18 cellular contexts compared by ENCODE assay signal in the genomic region with DNA sequence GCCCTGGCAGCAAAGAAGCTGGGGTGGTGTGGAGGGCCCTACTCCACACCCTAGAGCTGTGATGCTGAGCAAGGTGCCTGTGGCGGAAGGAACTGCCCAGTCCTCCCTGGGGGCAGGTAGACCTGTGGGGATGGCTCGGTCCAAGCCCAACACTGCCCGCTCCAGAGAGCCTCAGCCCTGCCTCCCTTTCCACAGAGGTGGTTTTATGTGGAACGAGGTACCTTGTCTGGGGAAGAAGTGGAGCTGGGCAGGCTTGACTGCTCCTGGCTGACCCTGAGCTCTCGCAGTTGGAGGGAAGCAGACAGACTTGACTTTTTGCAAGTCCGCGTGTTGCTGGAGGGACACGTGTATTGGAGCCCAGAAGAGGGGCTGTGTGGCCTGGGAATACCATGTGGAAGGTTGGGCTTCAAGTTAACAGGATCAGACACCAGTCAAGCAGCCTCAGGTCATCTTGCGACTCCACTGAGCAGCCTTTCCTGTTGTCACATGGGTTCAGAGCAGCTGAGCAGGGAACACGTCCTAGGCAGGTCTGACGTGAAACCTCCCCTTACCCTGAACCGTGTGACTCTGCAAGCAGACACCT.
DNase-seq lines count a peak whose midpoint lies in the region; ATAC-seq and TF ChIP-seq lines count a peak whose summit lies in the region.
"Had no signal": no experiment of that assay in that cellular context is flagged by ENCODE, and none has a peak within 500 bp of the region (broad histone marks: within the 10 kb centered on the region; RNA-seq: fewer than 3 reads in every experiment).

No MANE protein-coding gene starts in this region.

- H3K27me3 Mint-ChIP-seq in brain: peaks cover 4% of the 10 kb centered on the region

- no peaks in the 10 kb centered on the region for H3K36me3 Mint-ChIP-seq in brain

- POLR2A ChIA-PET in HEK293 (lab: Yijun Ruan, JAX): interaction anchor here (0.5 kb wide), 1 partner anchor 62 kb away, joined by 4 read pairs; no protein-coding TSS in a partner anchor
- POLR2A ChIA-PET in GM10248 (lab: Yijun Ruan, JAX): no interaction called here

- peaks cover 51% of the 10 kb centered on the region for H3K4me1 Mint-ChIP-seq in brain

- DNase-seq in left ventricle myocardium superior (peak; percentile 1), cardiac septum (ENCODE audit: low spot score) (no peak), osteoblast (ENCODE audit: insufficient read length, low spot score, missing footprints) (peak; percentile 57), coronary artery (ENCODE audit: low spot score) (no peak), GM10248 (ENCODE audit: extremely low spot score) (no peak)
- DNase-seq: CD8-positive, alpha-beta memory T cell; DMS79; GM23248; HCEC 1CT; NCI-H1105; NCI-H1694; NCI-H2081 treated with DMSO at 0.1 percent for 48 hours; SHP77 treated with DMSO at 0.1 percent for 48 hours; SK-N-SH had no signal

- H3K4me3 Mint-ChIP-seq in brain: no peak overlapping the region
- H3K4me3 Mint-ChIP-seq: CD8-positive, alpha-beta memory T cell had no signal

- H3K9me3 ChIP-seq in HEK293 (ENCODE audit: control insufficient read depth, insufficient read depth, low read depth, low read length) (no peaks in the 10 kb centered on the region), osteoblast (ENCODE audit: low read depth, low read length) (no peaks in the 10 kb centered on the region)
- H3K9me3 ChIP-seq: A549, SK-N-SH had no signal

- CTCF ChIA-PET in HEK293 (lab: Yijun Ruan, JAX): interaction anchor here (1.2 kb wide), 1 partner anchor 118 kb away, joined by 3 read pairs; no protein-coding TSS in a partner anchor
- CTCF ChIA-PET in GM10248 (lab: Yijun Ruan, JAX): no interaction called here

- no peaks in the 10 kb centered on the region for H3K9me3 Mint-ChIP-seq in brain
- H3K9me3 Mint-ChIP-seq: CD8-positive, alpha-beta memory T cell had no signal

- no peak overlapping the region for H3K4me3 ChIP-seq in HEK293 (ENCODE audit: low read depth, low read length)
- H3K4me3 ChIP-seq in osteoblast (ENCODE audit: insufficient read depth, low read length): no peak overlapping the region
- H3K4me3 ChIP-seq in coronary artery: no peak overlapping the region
- H3K4me3 ChIP-seq: A549, GM23248, K562 had no signal

- no peak for ATAC-seq in left ventricle myocardium superior
- ATAC-seq: A549, K562 had no signal

- H3K27ac ChIP-seq in HEK293 (ENCODE audit: extremely low read depth, low read depth, low read length) (no peak overlapping the region), osteoblast (ENCODE audit: low read depth, low read length) (no peak overlapping the region), coronary artery (no peak overlapping the region)
- H3K27ac ChIP-seq: A549, GM23248 had no signal

- intact Hi-C loops in left ventricle myocardium superior (cut with micrococcal nuclease) (no loop called here), cardiac septum (cut with DNase I) (no loop called here)

- H3K27me3 ChIP-seq in osteoblast (ENCODE audit: insufficient read depth, low read length): peaks cover 23% of the 10 kb centered on the region

- peak overlapping the region in 4 of 5 experiments; percentile 56 to 87 (median 72) for H3K27ac Mint-ChIP-seq in brain
- H3K27ac Mint-ChIP-seq: CD8-positive, alpha-beta memory T cell had no signal

- no peak overlapping the region for H3K4me2 ChIP-seq in osteoblast (ENCODE audit: insufficient read depth, low read length)
- H3K4me2 ChIP-seq: A549, SK-N-SH had no signal

- TF ChIP-seq CTCF in HEK293 (tag by site-specific recombination; IDR thresholded peaks at IDR 0.05) (no peak), brain (conservative IDR thresholded peaks at IDR 0.05) (no peak), osteoblast (IDR thresholded peaks at IDR 0.05; ENCODE audit: extremely low read depth, low read depth, low read length) (no peak), coronary artery (IDR thresholded peaks at IDR 0.05) (no peak), GM10248 (IDR thresholded peaks at IDR 0.05; ENCODE audit: control extremely low read depth, extremely low read depth, low read depth, missing control alignments) (no peak)

- H2AFZ ChIP-seq in osteoblast (ENCODE audit: low read length): no peak overlapping the region
- H2AFZ ChIP-seq: GM23248 had no signal

- H3K4me1 ChIP-seq in HEK293 (ENCODE audit: control insufficient read depth, insufficient read depth, low read length) (no peaks in the 10 kb centered on the region), osteoblast (ENCODE audit: insufficient read depth, low read length) (no peaks in the 10 kb centered on the region)
- H3K4me1 ChIP-seq: A549 had no signal

- H3K36me3 ChIP-seq in HEK293 (ENCODE audit: control insufficient read depth in 2 of 2, insufficient read depth in 1 of 2, low read length in 2 of 2): no peaks in the 10 kb centered on the region
- no peaks in the 10 kb centered on the region for H3K36me3 ChIP-seq in osteoblast (ENCODE audit: insufficient read depth, low read length)

- H4K20me1 ChIP-seq in osteoblast (ENCODE audit: insufficient read depth, low read length): no peaks in the 10 kb centered on the region

- no peaks in the 10 kb centered on the region for H3K79me2 ChIP-seq in osteoblast (ENCODE audit: insufficient read depth, low read length)

TF ChIP-seq in HEK293, 187 proteins besides CTCF, POLR2A, EP300 and RAD21:
- TF ChIP-seq, protein P1, sequence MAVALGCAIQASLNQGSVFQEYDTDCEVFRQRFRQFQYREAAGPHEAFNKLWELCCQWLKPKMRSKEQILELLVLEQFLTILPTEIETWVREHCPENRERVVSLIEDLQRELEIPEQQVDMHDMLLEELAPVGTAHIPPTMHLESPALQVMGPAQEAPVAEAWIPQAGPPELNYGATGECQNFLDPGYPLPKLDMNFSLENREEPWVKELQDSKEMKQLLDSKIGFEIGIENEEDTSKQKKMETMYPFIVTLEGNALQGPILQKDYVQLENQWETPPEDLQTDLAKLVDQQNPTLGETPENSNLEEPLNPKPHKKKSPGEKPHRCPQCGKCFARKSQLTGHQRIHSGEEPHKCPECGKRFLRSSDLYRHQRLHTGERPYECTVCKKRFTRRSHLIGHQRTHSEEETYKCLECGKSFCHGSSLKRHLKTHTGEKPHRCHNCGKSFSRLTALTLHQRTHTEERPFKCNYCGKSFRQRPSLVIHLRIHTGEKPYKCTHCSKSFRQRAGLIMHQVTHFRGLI (tag by site-specific recombination; IDR thresholded peaks at IDR 0.05): 0 out of 2 replicates have a peak, but pooled peaks have one; percentile 38
- no peak for TF ChIP-seq SALL2 (tag by site-specific recombination; IDR thresholded peaks at IDR 0.05; ENCODE audit: borderline replicate concordance)
- TF ChIP-seq, protein P2, sequence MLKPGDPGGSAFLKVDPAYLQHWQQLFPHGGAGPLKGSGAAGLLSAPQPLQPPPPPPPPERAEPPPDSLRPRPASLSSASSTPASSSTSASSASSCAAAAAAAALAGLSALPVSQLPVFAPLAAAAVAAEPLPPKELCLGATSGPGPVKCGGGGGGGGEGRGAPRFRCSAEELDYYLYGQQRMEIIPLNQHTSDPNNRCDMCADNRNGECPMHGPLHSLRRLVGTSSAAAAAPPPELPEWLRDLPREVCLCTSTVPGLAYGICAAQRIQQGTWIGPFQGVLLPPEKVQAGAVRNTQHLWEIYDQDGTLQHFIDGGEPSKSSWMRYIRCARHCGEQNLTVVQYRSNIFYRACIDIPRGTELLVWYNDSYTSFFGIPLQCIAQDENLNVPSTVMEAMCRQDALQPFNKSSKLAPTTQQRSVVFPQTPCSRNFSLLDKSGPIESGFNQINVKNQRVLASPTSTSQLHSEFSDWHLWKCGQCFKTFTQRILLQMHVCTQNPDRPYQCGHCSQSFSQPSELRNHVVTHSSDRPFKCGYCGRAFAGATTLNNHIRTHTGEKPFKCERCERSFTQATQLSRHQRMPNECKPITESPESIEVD (tag by site-specific recombination; IDR thresholded peaks at IDR 0.05): no peak
TF ChIP-seq in HEK293: peak in this region for 1.

Comparison
In these comparisons a context has a peak if more than half of its experiments do, and no peak if none do; other contexts are left out.
1. DNase-seq: peak in left ventricle myocardium superior (single experiment) and osteoblast (single experiment); none in cardiac septum (single experiment), coronary artery (single experiment) and GM10248 (single experiment).